Comparison of ENCODE assay signal across 8 cellular contexts in the genomic region with DNA sequence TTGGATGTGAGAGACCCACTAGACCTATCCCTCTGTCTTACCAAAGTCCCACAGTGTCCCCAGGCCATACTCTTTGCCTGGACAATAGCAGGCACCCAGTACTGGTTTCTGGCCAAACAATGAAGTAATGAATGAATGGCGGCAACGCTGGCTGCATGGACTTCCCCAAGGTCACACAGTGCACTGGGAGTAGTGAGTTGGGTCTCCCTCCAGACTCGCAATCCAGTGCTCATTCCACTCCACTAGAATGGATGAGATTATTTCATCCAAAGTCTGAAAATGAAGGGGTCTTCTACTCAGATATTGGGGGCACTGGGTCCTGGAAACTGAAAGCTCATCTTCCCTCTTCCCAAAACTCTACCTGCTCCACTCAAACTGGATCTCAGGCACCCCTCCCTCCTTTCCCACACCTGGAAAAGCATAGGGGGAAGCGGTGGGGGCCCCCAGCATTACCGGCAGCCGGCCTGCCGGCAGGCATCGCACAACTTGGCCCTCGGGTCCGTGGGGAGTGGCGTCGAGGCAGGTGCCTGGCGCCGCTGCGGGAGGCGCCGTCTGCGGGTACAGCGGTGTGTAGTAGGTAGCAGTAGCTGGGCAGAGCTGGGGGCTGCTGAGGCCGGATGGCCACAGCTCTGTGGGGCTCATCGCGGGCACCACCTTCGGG. TPM values are rescaled to one million over a fixed set of nuclear protein-coding genes. Genes with fewer than 3 reads are reported as not detected.
A peak's percentile ranks its signal among the peaks of the same experiment; 100 is the strongest.
DNase-seq lines count a peak whose midpoint lies in the region; ATAC-seq, FAIRE-seq and TF ChIP-seq lines count a peak whose summit lies in the region.

No MANE protein-coding gene starts in this region.

- no peak for ATAC-seq in GM21360 (IDR thresholded peaks at IDR 0.05; ENCODE audit: unreplicated experiment)
- ATAC-seq in HG03565 (IDR thresholded peaks at IDR 0.05; ENCODE audit: unreplicated experiment): no peak

- H3K27me3 Mint-ChIP-seq in mesothelial cell of epicardium (ENCODE audit: low read depth): no peaks in the 10 kb centered on the region

- H3K4me3 Mint-ChIP-seq in mesothelial cell of epicardium: peak overlapping the region; percentile 61

- no peak overlapping the region for H3K27ac Mint-ChIP-seq in mesothelial cell of epicardium

- DNase-seq in ascending aorta (ENCODE audit: low spot score in 2 of 2) (no peak), mesothelial cell of epicardium (ENCODE audit: low spot score in 2 of 2, unreplicated experiment in 2 of 2) (no peak), MV-4-11 (lab: John Stamatoyannopoulos, UW) (no peak), HTR-8/SVneo (ENCODE audit: insufficient read length, low spot score) (no peak)

- peak overlapping the region; percentile 58 for H3K4me3 ChIP-seq in HUES64 (ENCODE audit: low read length)
- H3K4me3 ChIP-seq in ascending aorta: peak overlapping the region; percentile 34 to 76

- H3K27me3 ChIP-seq in HUES64 (ENCODE audit: insufficient read depth, low read length) (peaks cover 34% of the 10 kb centered on the region), ascending aorta (no peaks in the 10 kb centered on the region)

- intact Hi-C loops in ascending aorta (cut with DNase I): loop anchor here (2.0 kb wide), 1 partner anchor 45 kb away; a partner anchor contains a TSS

- H3K36me3 Mint-ChIP-seq in mesothelial cell of epicardium: no peaks in the 10 kb centered on the region

- peaks cover 28% of the 10 kb centered on the region for H3K4me1 Mint-ChIP-seq in mesothelial cell of epicardium

- H3K27ac ChIP-seq in HUES64 (ENCODE audit: low read depth, low read length): no peak overlapping the region
- H3K27ac ChIP-seq in ascending aorta: no peak overlapping the region

- no peaks in the 10 kb centered on the region for H3K9me3 Mint-ChIP-seq in mesothelial cell of epicardium

- FAIRE-seq in HTR-8/SVneo (lab: Jason Lieb, UNC): no peak

- H3K9me3 ChIP-seq in ES-I3 (ENCODE audit: control insufficient read depth, insufficient read depth, low read length): no peaks in the 10 kb centered on the region
- H3K9me3 ChIP-seq in HUES64 (ENCODE audit: insufficient read depth, low read depth, low read length): no peaks in the 10 kb centered on the region
- H3K9me3 ChIP-seq in ascending aorta: no peaks in the 10 kb centered on the region

- 16% methylated on average over 23 of the region's 23 CpGs for WGBS in HUES64

- TF ChIP-seq CTCF in ascending aorta (IDR thresholded peaks at IDR 0.05) (no peak), mesothelial cell of epicardium (IDR thresholded peaks at IDR 0.05; ENCODE audit: unreplicated experiment) (no peak)

- H3K9ac ChIP-seq in ES-I3 (ENCODE audit: low read depth, low read length) (peak overlapping the region; percentile 54; the same call in 1 of the 2 replicates), HUES64 (ENCODE audit: low read depth, low read length) (peak overlapping the region; percentile 73)

- no peaks in the 10 kb centered on the region for H3K36me3 ChIP-seq in ES-I3 (ENCODE audit: insufficient read depth, low read length)
- no peaks in the 10 kb centered on the region for H3K36me3 ChIP-seq in HUES64 (ENCODE audit: insufficient read depth, low read length)
- no peaks in the 10 kb centered on the region for H3K36me3 ChIP-seq in ascending aorta

- H3K4me1 ChIP-seq in ES-I3 (ENCODE audit: insufficient read depth, low read length): peaks cover 21% of the 10 kb centered on the region
- peaks cover 19% of the 10 kb centered on the region for H3K4me1 ChIP-seq in HUES64 (ENCODE audit: insufficient read depth, low read length)
- H3K4me1 ChIP-seq in ascending aorta: peaks cover 8 to 14% of the 10 kb centered on the region in 2 donors

RNA-seq across cellular contexts. Expression of a gene that starts 0.8 kb away (rescaled TPM):
- 3.0 TPM for polyA plus RNA-seq in HUES64 (2013, experiment 1 of 2)
- polyA plus RNA-seq in HUES64 (2013, experiment 2 of 2): 4.2 TPM
- not detected for total RNA-seq in ascending aorta
- total RNA-seq in mesothelial cell of epicardium: 4.2 to 5.7 TPM (median 4.8 TPM) in 3 replicates

RNA-seq across cellular contexts. Expression of a gene that starts 29.1 kb away (rescaled TPM):
- polyA plus RNA-seq in HUES64 (2013, experiment 1 of 2): 311 TPM
- polyA plus RNA-seq in HUES64 (2013, experiment 2 of 2): 399 TPM
- total RNA-seq in ascending aorta (1,094 TPM), mesothelial cell of epicardium (456 to 487 TPM (median 468 TPM) in 3 replicates)

RNA-seq across cellular contexts. Expression of a gene that starts 46.2 kb away (rescaled TPM):
- 22.0 TPM for polyA plus RNA-seq in HUES64 (2013, experiment 1 of 2)
- polyA plus RNA-seq in HUES64 (2013, experiment 2 of 2): 28.3 TPM
- total RNA-seq in ascending aorta (125 TPM), mesothelial cell of epicardium (87.7 to 96.6 TPM (median 95.8 TPM) in 3 replicates)
